1 cellular context compared by ENCODE assay signal in the genomic region with DNA sequence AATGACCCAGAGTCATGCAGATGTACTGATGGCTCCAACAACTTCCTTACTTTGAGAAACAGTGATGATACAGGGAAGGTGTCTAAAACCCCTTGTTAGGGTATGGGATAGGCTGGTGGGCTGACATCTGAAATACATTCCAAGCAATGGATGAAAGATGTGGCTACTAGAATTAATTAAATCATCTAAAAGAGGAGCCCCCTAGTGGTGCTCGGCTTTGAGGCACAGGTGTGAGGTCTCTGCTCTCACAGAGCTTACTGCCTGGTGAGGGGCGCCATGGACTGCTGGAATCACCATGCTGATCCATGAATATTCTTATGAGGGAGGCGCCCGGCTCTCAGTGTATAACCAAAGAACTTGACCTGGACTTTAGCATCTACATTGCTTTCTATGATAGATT.
TF ChIP-seq lines count a peak whose summit lies in the region.

No MANE protein-coding gene starts in this region.

TF ChIP-seq in IMR-90, 13 proteins besides CTCF, POLR2A, EP300 and RAD21 (continued from another document):
- TF ChIP-seq MXI1 (IDR thresholded peaks at IDR 0.05; ENCODE audit: borderline replicate concordance, low read depth, low read length) (no peak), FOS (IDR thresholded peaks at IDR 0.05; ENCODE audit: low read depth, low read length) (no peak), MAZ (IDR thresholded peaks at IDR 0.05; ENCODE audit: borderline replicate concordance, low read depth, low read length) (no peak), NFE2L2 (IDR thresholded peaks at IDR 0.05; ENCODE audit: low read depth, low read length) (no peak), MAFK (IDR thresholded peaks at IDR 0.05; ENCODE audit: low read depth, low read length) (no peak)
